Comparison of ENCODE assay signal across 15 cellular contexts in the genomic region with DNA sequence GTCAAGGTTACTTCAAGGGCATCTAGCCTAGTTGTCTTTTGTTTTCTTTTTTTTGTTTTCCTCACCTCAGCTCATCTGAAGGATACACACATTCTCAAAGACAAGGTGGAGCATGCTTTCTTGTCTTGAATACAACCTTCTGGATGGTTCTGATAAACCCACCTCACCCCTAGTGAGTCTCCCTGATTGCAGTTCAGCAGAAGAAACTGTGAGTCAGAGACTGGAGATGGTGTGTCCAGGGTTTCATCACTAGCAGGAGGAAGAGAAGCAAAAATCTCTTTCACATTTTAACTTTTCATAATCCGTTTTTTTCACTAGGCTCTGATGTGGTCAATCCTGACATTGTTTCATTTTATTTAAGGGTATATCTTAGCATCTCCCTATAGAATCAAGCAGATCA.
"Had no signal": no experiment of that assay in that cellular context is flagged by ENCODE, and none has a peak within 500 bp of the region (broad histone marks: within the 10 kb centered on the region; RNA-seq: fewer than 3 reads in every experiment).

No MANE protein-coding gene starts in this region.

- H3K4me3 ChIP-seq: coronary artery, lung, pancreas, transverse colon had no signal

- ATAC-seq: left colon, pancreas had no signal

- FAIRE-seq: endothelial cell of umbilical vein, pancreas had no signal

- H3K4me1 Mint-ChIP-seq: naive B cell had no signal

- H3K27me3 Mint-ChIP-seq: activated CD4-positive, alpha-beta memory T cell treated with anti-CD3 and anti-CD28 coated beads, Interleukin-2, amount 10 ng/mL, durations not matched to agents 7 days and 5 days; activated naive CD8-positive, alpha-beta T cell had no signal

- H3K36me3 Mint-ChIP-seq: activated naive CD8-positive, alpha-beta T cell; naive B cell had no signal

- H3K36me3 ChIP-seq: pancreas, transverse colon had no signal

- H3K27ac Mint-ChIP-seq: activated CD4-positive, alpha-beta memory T cell treated with anti-CD3 and anti-CD28 coated beads, Interleukin-2, amount 10 ng/mL, durations not matched to agents 7 days and 5 days; activated naive CD8-positive, alpha-beta T cell; naive B cell; T-helper 2 cell treated with Interferon-gamma antibody and Interleukin-4, amounts not matched to agents 5 μg/mL and 100 μg/mL, for 36 hours had no signal

- H3K27me3 ChIP-seq: pancreas, transverse colon had no signal

- H3K27ac ChIP-seq: coronary artery, pancreas, transverse colon had no signal

- H3K9me3 ChIP-seq: pancreas, transverse colon had no signal

- H3K4me1 ChIP-seq: pancreas, transverse colon had no signal

- H3K4me3 Mint-ChIP-seq: activated CD4-positive, alpha-beta memory T cell treated with anti-CD3 and anti-CD28 coated beads, Interleukin-2, amount 10 ng/mL, durations not matched to agents 7 days and 5 days; activated naive CD8-positive, alpha-beta T cell; naive B cell; T-helper 2 cell treated with Interferon-gamma antibody and Interleukin-4, amounts not matched to agents 5 μg/mL and 100 μg/mL, for 36 hours had no signal

- DNase-seq: activated CD4-positive, alpha-beta memory T cell treated with anti-CD3 and anti-CD28 coated beads, Interleukin-2, amount 10 ng/mL, durations not matched to agents 7 days and 5 days; activated CD4-positive, CD25-positive, alpha-beta regulatory T cell treated with anti-CD3 and anti-CD28 coated beads, Interleukin-2, amount 50 U/mL, for 72 hours; activated gamma-delta T cell; anterior cingulate cortex; effector CD4-positive, alpha-beta T cell; left colon; naive B cell; pancreas; SW 1271; transverse colon had no signal

- H3K9me3 Mint-ChIP-seq: naive B cell; T-helper 2 cell treated with Interferon-gamma antibody and Interleukin-4, amounts not matched to agents 5 μg/mL and 100 μg/mL, for 36 hours had no signal
